23 cellular contexts compared by ENCODE assay signal in genomic region chr15:95931619-95932018, GRCh38.
"Had no signal": no experiment of that assay in that cellular context is flagged by ENCODE, and none has a peak within 500 bp of the region (broad histone marks: within the 10 kb centered on the region; RNA-seq: fewer than 3 reads in every experiment).

No MANE protein-coding gene starts in this region.

- ATAC-seq: naive thymus-derived CD4-positive, alpha-beta T cell; natural killer cell treated with Interleukin-12 subunit alpha and Interleukin-12 subunit beta and Interleukin-15 and Interleukin-18, amount 100 ng/mL, for 72 hours; pancreas; stimulated activated effector memory CD8-positive, alpha-beta T cell treated with anti-CD3 and anti-CD28 coated beads, Interleukin-12 subunit alpha, Interleukin-12 subunit beta, amount 100 ng/mL, for 72 hours had no signal

- H3K9me3 ChIP-seq: left ventricle myocardium inferior, pancreas, prostate gland, sigmoid colon, suprapubic skin, thoracic aorta, tibial artery, upper lobe of right lung had no signal

- H2AFZ ChIP-seq: hepatocyte had no signal

- H3K27me3 ChIP-seq: hepatocyte, pancreas, sigmoid colon, spleen, suprapubic skin, tibial artery, upper lobe of right lung had no signal

- H3K4me1 ChIP-seq: pancreas, prostate gland, sigmoid colon, suprapubic skin had no signal

- DNase-seq: islet precursor cell; left ventricle myocardium inferior; mesendoderm; naive thymus-derived CD4-positive, alpha-beta T cell; nucleus accumbens; pancreas; posterior cingulate gyrus; retina; sigmoid colon; small intestine; spleen; stimulated activated CD4-positive, alpha-beta T cell treated with anti-CD3 and anti-CD28 coated beads, Interleukin-4, amount 100 ng/mL, for 24 hours; stimulated activated naive CD4-positive, alpha-beta T cell; tibial artery; trophoblast cell; upper lobe of right lung had no signal

- H3K4me2 ChIP-seq: hepatocyte had no signal

- H3K27ac ChIP-seq: hepatocyte, left ventricle myocardium inferior, pancreas, prostate gland, sigmoid colon, spleen, suprapubic skin, thoracic aorta, tibial artery, upper lobe of right lung had no signal

- H3K4me3 ChIP-seq: hepatocyte, left ventricle myocardium inferior, lung, pancreas, prostate gland, sigmoid colon, spleen, suprapubic skin, thoracic aorta, tibial artery, upper lobe of right lung had no signal

- H3K79me2 ChIP-seq: hepatocyte had no signal

- H3K36me3 ChIP-seq: left ventricle myocardium inferior, pancreas, prostate gland, sigmoid colon, spleen, suprapubic skin, thoracic aorta, tibial artery, upper lobe of right lung had no signal
